ENCODE assay signal across 26 cellular contexts in genomic region chr4:109041463-109041862, GRCh38.
DNase-seq lines count a peak whose midpoint lies in the region; ATAC-seq and TF ChIP-seq lines count a peak whose summit lies in the region.
"Had no signal": no experiment of that assay in that cellular context is flagged by ENCODE, and none has a peak within 500 bp of the region (broad histone marks: within the 10 kb centered on the region; RNA-seq: fewer than 3 reads in every experiment).

No MANE protein-coding gene starts in this region.

- DNase-seq in HFFc6: peak; percentile 26
- DNase-seq in amniotic epithelial cell (ENCODE audit: low read depth): peak; percentile 78
- DNase-seq in fibroblast of peridontal ligament (ENCODE audit: extremely low read depth): peak; percentile 35
- peak; percentile 50 for DNase-seq in non-pigmented ciliary epithelial cell (ENCODE audit: low read depth)
- no peak for DNase-seq in stimulated activated CD4-positive, alpha-beta T cell treated with anti-CD3 and anti-CD28 coated beads, Interleukin-1b, Interleukin-23, amount 100 ng/mL, for 48 hours
- DNase-seq: activated CD4-positive, alpha-beta memory T cell treated with anti-CD3 and anti-CD28 coated beads for 36 hours; activated CD8-positive, alpha-beta memory T cell treated with anti-CD3 and anti-CD28 coated beads, Interleukin-2, amount 50 U/mL, for 4 hours; activated naive CD4-positive, alpha-beta T cell treated with anti-CD3 and anti-CD28 coated beads for 36 hours; esophagus squamous epithelium; GDM1; head of caudate nucleus; kidney; MG63; NCI-H446; NCI-H774; posterior cingulate gyrus; right lobe of liver; stimulated activated CD4-positive, alpha-beta T cell treated with anti-CD3 and anti-CD28 coated beads, Interleukin-12 subunit alpha, Interleukin-12 subunit beta, amount 100 ng/mL, for 4 hours; stimulated activated CD4-positive, alpha-beta T cell treated with anti-CD3 and anti-CD28 coated beads, Interleukin-4, amount 100 ng/mL, for 24 hours; substantia nigra had no signal

- H3K27me3 Mint-ChIP-seq in HFFc6 (ENCODE audit: insufficient read depth): no peaks in the 10 kb centered on the region

- no peak overlapping the region for H3K27ac Mint-ChIP-seq in HFFc6
- H3K27ac Mint-ChIP-seq: activated CD4-positive, alpha-beta memory T cell treated with anti-CD3 and anti-CD28 coated beads for 36 hours; activated naive CD4-positive, alpha-beta T cell treated with anti-CD3 and anti-CD28 coated beads for 36 hours; activated T-helper 1 cell treated with anti-CD3 and anti-CD28 coated beads, Interleukin-12 subunit alpha, Interleukin-12 subunit beta, Interleukin-2, Interleukin-4 antibody, amounts not matched to agents 30 ng/mL and 10 ng/mL and 1 ng/mL, durations not matched to agents 14 hours and 24 hours and 36 hours; stimulated activated effector memory CD8-positive, alpha-beta T cell treated with anti-CD3 and anti-CD28 coated beads, Interleukin-12 subunit alpha, Interleukin-12 subunit beta, amount 100 ng/mL, for 72 hours; type B pancreatic cell had no signal

- H3K4me3 Mint-ChIP-seq in HFFc6: no peak overlapping the region
- H3K4me3 Mint-ChIP-seq: activated CD4-positive, alpha-beta memory T cell treated with anti-CD3 and anti-CD28 coated beads for 36 hours; activated naive CD4-positive, alpha-beta T cell treated with anti-CD3 and anti-CD28 coated beads for 36 hours; activated T-helper 1 cell treated with anti-CD3 and anti-CD28 coated beads, Interleukin-12 subunit alpha, Interleukin-12 subunit beta, Interleukin-2, Interleukin-4 antibody, amounts not matched to agents 30 ng/mL and 10 ng/mL and 1 ng/mL, durations not matched to agents 14 hours and 24 hours and 36 hours; neural crest cell; stimulated activated effector memory CD8-positive, alpha-beta T cell treated with anti-CD3 and anti-CD28 coated beads, Interleukin-12 subunit alpha, Interleukin-12 subunit beta, amount 100 ng/mL, for 72 hours; type B pancreatic cell had no signal

- H3K9me3 Mint-ChIP-seq in HFFc6: no peaks in the 10 kb centered on the region; the same call in 1 of the 2 replicates
- H3K9me3 Mint-ChIP-seq: activated CD4-positive, alpha-beta memory T cell treated with anti-CD3 and anti-CD28 coated beads for 36 hours; activated naive CD4-positive, alpha-beta T cell treated with anti-CD3 and anti-CD28 coated beads for 36 hours; activated T-helper 1 cell treated with anti-CD3 and anti-CD28 coated beads, Interleukin-12 subunit alpha, Interleukin-12 subunit beta, Interleukin-2, Interleukin-4 antibody, amounts not matched to agents 30 ng/mL and 10 ng/mL and 1 ng/mL, durations not matched to agents 14 hours and 24 hours and 36 hours had no signal

- ATAC-seq in HG02981 (IDR thresholded peaks at IDR 0.05; ENCODE audit: unreplicated experiment) (no peak), GM18517 (IDR thresholded peaks at IDR 0.05; ENCODE audit: unreplicated experiment) (no peak)
- ATAC-seq: right lobe of liver; stimulated activated effector memory CD8-positive, alpha-beta T cell treated with anti-CD3 and anti-CD28 coated beads, Interleukin-12 subunit alpha, Interleukin-12 subunit beta, amount 100 ng/mL, for 72 hours had no signal

- peaks cover 26% of the 10 kb centered on the region for H3K4me1 Mint-ChIP-seq in HFFc6 (ENCODE audit: low read depth)
- H3K4me1 Mint-ChIP-seq: stimulated activated effector memory CD8-positive, alpha-beta T cell treated with anti-CD3 and anti-CD28 coated beads, Interleukin-12 subunit alpha, Interleukin-12 subunit beta, amount 100 ng/mL, for 72 hours had no signal

- no peaks in the 10 kb centered on the region for H3K36me3 Mint-ChIP-seq in HFFc6 (ENCODE audit: low read depth)
- H3K36me3 Mint-ChIP-seq: activated CD4-positive, alpha-beta memory T cell treated with anti-CD3 and anti-CD28 coated beads for 36 hours; stimulated activated effector memory CD8-positive, alpha-beta T cell treated with anti-CD3 and anti-CD28 coated beads, Interleukin-12 subunit alpha, Interleukin-12 subunit beta, amount 100 ng/mL, for 72 hours; type B pancreatic cell had no signal

- TF ChIP-seq CTCF in HFFc6 (IDR thresholded peaks at IDR 0.05): no peak
